ENCODE assay signal across 23 cellular contexts in the genomic region with DNA sequence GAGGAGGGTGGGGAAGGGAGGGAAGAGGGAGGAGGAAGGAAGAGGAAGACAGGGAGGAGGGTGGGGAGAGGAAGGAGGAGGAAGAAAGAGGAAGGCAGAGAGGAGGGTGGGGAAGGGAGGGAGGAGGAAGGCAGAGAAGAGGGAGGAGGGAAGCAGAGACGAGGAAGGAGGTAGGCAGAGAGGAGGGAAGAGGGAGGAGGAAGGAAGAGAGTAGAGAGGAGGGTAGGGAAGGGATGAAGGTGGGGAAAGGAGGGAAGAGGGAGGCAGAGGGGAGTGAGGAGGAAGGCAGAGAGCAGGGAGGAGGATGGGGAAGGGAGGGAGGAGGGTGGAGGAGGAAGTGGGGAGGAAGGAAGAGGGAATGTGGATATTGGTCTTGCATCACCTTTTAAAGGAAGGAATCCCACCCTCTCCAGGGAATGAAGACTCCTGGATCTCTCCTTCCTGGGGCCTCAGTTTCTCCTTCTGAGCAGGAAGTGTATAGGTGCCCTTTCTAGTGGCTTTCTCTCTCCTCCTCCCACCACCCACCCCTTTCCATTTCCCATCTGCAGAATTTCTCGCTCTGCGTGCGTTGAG.
DNase-seq lines count a peak whose midpoint lies in the region; ATAC-seq, FAIRE-seq and TF ChIP-seq lines count a peak whose summit lies in the region.
"Had no signal": no experiment of that assay in that cellular context is flagged by ENCODE, and none has a peak within 500 bp of the region (broad histone marks: within the 10 kb centered on the region; RNA-seq: fewer than 3 reads in every experiment).

No MANE protein-coding gene starts in this region.

- H4K8ac ChIP-seq in H1 (ENCODE audit: extremely low read depth, insufficient read depth, low read length) (no peak overlapping the region), mesendoderm (ENCODE audit: low read depth, low read length) (no peak overlapping the region)

- peak overlapping the region; percentile 14 for H2AFZ ChIP-seq in mammary epithelial cell (ENCODE audit: low read depth, low read length)
- peak overlapping the region; percentile 72; the same call in 1 of the 2 replicates for H2AFZ ChIP-seq in H1 (ENCODE audit: low read length)

- H2AK5ac ChIP-seq in H1 (ENCODE audit: low read depth, low read length) (peak overlapping the region; percentile 95; the same call in 1 of the 2 replicates), mesendoderm (ENCODE audit: low read length) (no peak overlapping the region)

- no TSS peak for BruUV-seq in mammary epithelial cell (replicated peaks; lab: Mats Ljungman, UMichigan)

- peaks cover 14% of the 10 kb centered on the region; the same call in 1 of the 2 replicates for H3K23me2 ChIP-seq in H1 (ENCODE audit: low read depth, low read length)

- H3K18ac ChIP-seq in H1 (ENCODE audit: extremely low read depth, low read length), result peak overlapping the region; percentile 43
- peak overlapping the region; percentile 60 for H3K18ac ChIP-seq in mesendoderm (ENCODE audit: low read length)

- no peak for FAIRE-seq in H1 (lab: Jason Lieb, UNC)
- FAIRE-seq: colon, GM12878 had no signal

- POLR2A ChIA-PET in H1 (lab: Charles Lee; ENCODE audit: partially characterized antibody), result no interaction called here

- H3K9me3 Mint-ChIP-seq in type B pancreatic cell, result no peaks in the 10 kb centered on the region
- H3K9me3 Mint-ChIP-seq in activated CD4-positive, alpha-beta T cell treated with anti-CD3 and anti-CD28 coated beads, Interleukin-2, amount 10 ng/mL, durations not matched to agents 24 days and 14 days, result no peaks in the 10 kb centered on the region
- H3K9me3 Mint-ChIP-seq: activated T-helper 2 cell treated with anti-CD3 and anti-CD28 coated beads, Interferon-gamma antibody, Interleukin-2, Interleukin-4, amounts not matched to agents 10 μg/mL and 5 μg/mL and 100 μg/mL, durations not matched to agents 14 hours and 24 hours and 36 hours had no signal

- DNase-seq in mammary epithelial cell (no peak), breast epithelium (ENCODE audit: low spot score in 2 of 2) (no peak), H1 (ENCODE audit: low read depth in 1 of 2, low spot score in 2 of 2) (no peak), mesendoderm (no peak), type B pancreatic cell (ENCODE audit: extremely low spot score, unreplicated experiment) (no peak), GM19240 (ENCODE audit: insufficient read length, low spot score) (no peak)
- DNase-seq in activated CD4-positive, alpha-beta T cell treated with anti-CD3 and anti-CD28 coated beads, Interleukin-2, amount 10 ng/mL, durations not matched to agents 24 days and 14 days, result no peak
- DNase-seq: activated CD8-positive, alpha-beta memory T cell treated with anti-CD3 and anti-CD28 coated beads, Interleukin-2, amount 50 U/mL, for 4 hours; brain microvascular endothelial cell; left ventricle myocardium superior; mucosa of descending colon; NCI-H1417 treated with DMSO at 0.1 percent for 48 hours; NK-92 treated with Interleukin-12 subunit alpha and Interleukin-12 subunit beta, amount 100 ng/mL, for 24 hours; stimulated activated naive B cell treated with anti-CD40 and anti-IgM and Interleukin-4, amounts not matched to agents 10 μg/mL and 1 μg/mL and 100 μg/mL, for 72 hours; T-helper 2 cell had no signal

- no peaks in the 10 kb centered on the region for H3K9me3 ChIP-seq in mammary epithelial cell (replicated peaks; ENCODE audit: insufficient read depth, low read length)
- no peaks in the 10 kb centered on the region for H3K9me3 ChIP-seq in breast epithelium
- no peaks in the 10 kb centered on the region for H3K9me3 ChIP-seq in H1 (ENCODE audit: insufficient read depth in 2 of 2, low read depth in 1 of 2, low read length in 1 of 2)
- H3K9me3 ChIP-seq: mucosa of descending colon had no signal

- no peak overlapping the region for H3K4ac ChIP-seq in H1 (replicated peaks; ENCODE audit: insufficient read length, low read depth, low read length)
- peak overlapping the region; percentile 72 for H3K4ac ChIP-seq in mesendoderm (ENCODE audit: low read depth, low read length)

- H2BK20ac ChIP-seq in H1 (ENCODE audit: low read length), result peak overlapping the region; percentile 93

- peak overlapping the region; percentile 92; the same call in 1 of the 2 replicates for H2BK12ac ChIP-seq in H1 (ENCODE audit: low read depth, low read length)

- H4K5ac ChIP-seq in H1 (ENCODE audit: insufficient read length, low read depth, low read length) (no peak overlapping the region), mesendoderm (ENCODE audit: low read length) (no peak overlapping the region)

- H2BK5ac ChIP-seq in H1 (ENCODE audit: low read depth, low read length), result no peak overlapping the region
- H2BK5ac ChIP-seq in mesendoderm (ENCODE audit: low read length), result no peak overlapping the region

- H3K27ac Mint-ChIP-seq in type B pancreatic cell, result no peak overlapping the region
- H3K27ac Mint-ChIP-seq in activated CD4-positive, alpha-beta T cell treated with anti-CD3 and anti-CD28 coated beads, Interleukin-2, amount 10 ng/mL, durations not matched to agents 24 days and 14 days, result no peak overlapping the region
- H3K27ac Mint-ChIP-seq: activated T-helper 2 cell treated with anti-CD3 and anti-CD28 coated beads, Interferon-gamma antibody, Interleukin-2, Interleukin-4, amounts not matched to agents 10 μg/mL and 5 μg/mL and 100 μg/mL, durations not matched to agents 14 hours and 24 hours and 36 hours; IgD-negative memory B cell; stimulated activated naive B cell treated with anti-CD40 and anti-IgM and Interleukin-4, amounts not matched to agents 10 μg/mL and 1 μg/mL and 100 μg/mL, for 72 hours had no signal

- H3K4me3 ChIP-seq in mammary epithelial cell (replicated peaks in 1 of 3; ENCODE audit: insufficient read depth in 1 of 3, low read depth in 2 of 3, low read length in 3 of 3), result no peak overlapping the region
- peak overlapping the region in 1 of 3 donors; percentile 55 for H3K4me3 ChIP-seq in breast epithelium
- H3K4me3 ChIP-seq in H1 (ENCODE audit: extremely low read depth in 1 of 4, insufficient read depth in 2 of 4, low read depth in 3 of 4, low read length in 4 of 4), result peak overlapping the region; percentile 44 to 63 (median 52)
- H3K4me3 ChIP-seq in mesendoderm (ENCODE audit: low read length), result peak overlapping the region; percentile 1
- H3K4me3 ChIP-seq: GM12878, mucosa of descending colon, skin epidermis had no signal

- 35% methylated on average over 4 of the region's 4 CpGs for WGBS in mammary epithelial cell (ENCODE audit: low coverage, missing lambda C conversion rate)
- 15% methylated on average over 4 of the region's 4 CpGs; no CpG with 5 or more reads in 1 of the 2 experiments for WGBS in H1 (ENCODE audit: extremely low coverage in 1 of 2, insufficient coverage in 1 of 2, insufficient read length in 1 of 2, insufficient replicate concordance in 2 of 2, low coverage in 1 of 2, low lambda C conversion rate in 2 of 2, missing lambda C conversion rate in 1 of 2), 2 experiments
- no CpG with 5 or more reads among the region's 4 CpGs for WGBS in mesendoderm (ENCODE audit: extremely low coverage, insufficient coverage, low lambda C conversion rate)

- H3K56ac ChIP-seq in H1 (replicated peaks; ENCODE audit: insufficient read length, low read depth, low read length) (no peak overlapping the region), mesendoderm (ENCODE audit: low read length) (peak overlapping the region; percentile 79)

- no peak for ATAC-seq in GM18867 (IDR thresholded peaks at IDR 0.05; ENCODE audit: unreplicated experiment)
- ATAC-seq: GM12878, left ventricle myocardium superior had no signal

- peaks cover 5% of the 10 kb centered on the region for H3K4me1 Mint-ChIP-seq in type B pancreatic cell (ENCODE audit: unreplicated experiment)
- H3K4me1 Mint-ChIP-seq in activated CD4-positive, alpha-beta T cell treated with anti-CD3 and anti-CD28 coated beads, Interleukin-2, amount 10 ng/mL, durations not matched to agents 24 days and 14 days, result peaks cover 2% of the 10 kb centered on the region

- peaks cover 71% of the 10 kb centered on the region for H3K27me3 Mint-ChIP-seq in type B pancreatic cell
- H3K27me3 Mint-ChIP-seq in activated CD4-positive, alpha-beta T cell treated with anti-CD3 and anti-CD28 coated beads, Interleukin-2, amount 10 ng/mL, durations not matched to agents 24 days and 14 days, result peaks cover 55% of the 10 kb centered on the region

- CTCF ChIA-PET in mammary epithelial cell (lab: Charles Lee; ENCODE audit: low non-redundant PET) (no interaction called here), H1 (lab: Charles Lee; ENCODE audit: partially characterized antibody) (no interaction called here)

- in situ Hi-C loops in mammary epithelial cell (cut with MboI; ENCODE audit: low sequenced_read_pairs in 2 of 2), result no loop called here

- no peak overlapping the region for H3K14ac ChIP-seq in H1 (ENCODE audit: insufficient read length)

- H3K36me3 ChIP-seq in mammary epithelial cell (ENCODE audit: insufficient read depth, low read length) (no peaks in the 10 kb centered on the region), breast epithelium (no peaks in the 10 kb centered on the region), H1 (ENCODE audit: control insufficient read depth in 2 of 4, insufficient read depth in 4 of 4, low read length in 3 of 4) (no peaks in the 10 kb centered on the region), mesendoderm (ENCODE audit: control insufficient read depth, insufficient read depth, low read length) (no peaks in the 10 kb centered on the region)
- H3K36me3 ChIP-seq: brain microvascular endothelial cell, neutrophil had no signal

- H3K27me3 ChIP-seq in mammary epithelial cell (ENCODE audit: insufficient read depth, low read length) (no peaks in the 10 kb centered on the region), breast epithelium (peaks cover 0 to 4% of the 10 kb centered on the region in 2 donors), H1 (replicated peaks in 1 of 4; ENCODE audit: control insufficient read depth in 3 of 4, extremely low read depth in 1 of 4, insufficient read depth in 3 of 4, low read length in 3 of 4) (peaks cover 16 to 39% (median 26%) of the 10 kb centered on the region in 4 experiments), mesendoderm (ENCODE audit: insufficient read depth, low read length, poor library complexity) (peaks cover 4% of the 10 kb centered on the region)

- no peaks in the 10 kb centered on the region for H3K79me2 ChIP-seq in mammary epithelial cell (ENCODE audit: insufficient read depth, low read length)
- no peaks in the 10 kb centered on the region for H3K79me2 ChIP-seq in H1 (ENCODE audit: control insufficient read depth in 1 of 2, insufficient read depth in 2 of 2, low read length in 2 of 2)
- no peaks in the 10 kb centered on the region for H3K79me2 ChIP-seq in mesendoderm (ENCODE audit: control insufficient read depth, insufficient read depth, low read length)

- TF ChIP-seq RAD21 in H1 (IDR thresholded peaks at IDR 0.05 in 1 of 2, conservative IDR thresholded peaks at IDR 0.05 in 1 of 2; ENCODE audit: low read depth in 2 of 2, low read length in 2 of 2), result no peak

- TF ChIP-seq POLR2A in breast epithelium (IDR thresholded peaks at IDR 0.05) (no peak), H1 (IDR thresholded peaks at IDR 0.05; ENCODE audit: control extremely low read depth in 1 of 2, low read depth in 2 of 2, low read length in 2 of 2) (no peak)

- no peaks in the 10 kb centered on the region for H3K36me3 Mint-ChIP-seq in type B pancreatic cell
- no peaks in the 10 kb centered on the region for H3K36me3 Mint-ChIP-seq in activated CD4-positive, alpha-beta T cell treated with anti-CD3 and anti-CD28 coated beads, Interleukin-2, amount 10 ng/mL, durations not matched to agents 24 days and 14 days (ENCODE audit: low read depth)

- H4K20me1 ChIP-seq in mammary epithelial cell (ENCODE audit: insufficient read depth, low read length) (no peaks in the 10 kb centered on the region), H1 (replicated peaks in 1 of 2; ENCODE audit: control insufficient read depth in 1 of 2, insufficient read depth in 2 of 2, low read length in 2 of 2) (no peaks in the 10 kb centered on the region)

- TF ChIP-seq EP300 in H1 (IDR thresholded peaks at IDR 0.05; ENCODE audit: borderline replicate concordance in 1 of 2, low read depth in 2 of 2, low read length in 2 of 2), result no peak

- H3K4me3 Mint-ChIP-seq in type B pancreatic cell, result peak overlapping the region; percentile 34
- H3K4me3 Mint-ChIP-seq in activated CD4-positive, alpha-beta T cell treated with anti-CD3 and anti-CD28 coated beads, Interleukin-2, amount 10 ng/mL, durations not matched to agents 24 days and 14 days, result no peak overlapping the region
- H3K4me3 Mint-ChIP-seq: stimulated activated naive B cell treated with anti-CD40 and anti-IgM and Interleukin-4, amounts not matched to agents 10 μg/mL and 1 μg/mL and 100 μg/mL, for 72 hours had no signal

- dilution Hi-C loops in mammary epithelial cell (cut with HindIII; ENCODE audit: low sequenced_read_pairs), result no loop called here

- no peak overlapping the region for H3K4me2 ChIP-seq in mammary epithelial cell (ENCODE audit: insufficient read depth, low read depth, low read length)
- peak overlapping the region; percentile 75 to 97 for H3K4me2 ChIP-seq in H1 (ENCODE audit: insufficient read depth in 1 of 2, low read depth in 2 of 2, low read length in 2 of 2)
- H3K4me2 ChIP-seq in mesendoderm (ENCODE audit: low read length), result peak overlapping the region; percentile 41

- H2BK15ac ChIP-seq in H1 (ENCODE audit: low read length) (0 out of 2 replicates have a peak overlapping the region, but pooled peaks have one; percentile 72), mesendoderm (replicated peaks; ENCODE audit: low read depth) (no peak overlapping the region)

- H3K27ac ChIP-seq in mammary epithelial cell (ENCODE audit: insufficient read depth, low read depth, low read length) (no peak overlapping the region), breast epithelium (no peak overlapping the region), H1 (ENCODE audit: low read depth, low read length) (no peak overlapping the region), mesendoderm (ENCODE audit: low read depth, low read length) (no peak overlapping the region)
- H3K27ac ChIP-seq: 22Rv1, brain microvascular endothelial cell, neutrophil, skin epidermis had no signal

- TF ChIP-seq CTCF in mammary epithelial cell (conservative IDR thresholded peaks at IDR 0.05 in 1 of 2, IDR thresholded peaks at IDR 0.05 in 1 of 2; ENCODE audit: extremely low read depth in 1 of 2, insufficient read depth in 1 of 2, low read depth in 1 of 2, low read length in 2 of 2) (no peak), breast epithelium (IDR thresholded peaks at IDR 0.05) (no peak), H1 (IDR thresholded peaks at IDR 0.05; ENCODE audit: control extremely low read depth in 1 of 3, insufficient read depth in 1 of 3, low read depth in 1 of 3, low read length in 3 of 3) (no peak), type B pancreatic cell (conservative IDR thresholded peaks at IDR 0.05) (no peak)

- H3K4me1 ChIP-seq in mammary epithelial cell (ENCODE audit: insufficient read depth, low read length) (peaks cover 7% of the 10 kb centered on the region), breast epithelium (no peaks in the 10 kb centered on the region), H1 (replicated peaks in 1 of 4; ENCODE audit: control insufficient read depth in 3 of 4, insufficient read depth in 4 of 4, low read length in 3 of 4) (peaks cover 0 to 6% (median 3%) of the 10 kb centered on the region in 4 experiments; a peak in 1 of 7 replicates), mesendoderm (ENCODE audit: control insufficient read depth, low read depth, low read length) (peaks cover 2% of the 10 kb centered on the region)

- H3K79me1 ChIP-seq in H1 (ENCODE audit: low read depth, low read length) (no peaks in the 10 kb centered on the region), mesendoderm (ENCODE audit: low read length) (no peaks in the 10 kb centered on the region)

- H3K23ac ChIP-seq in H1 (ENCODE audit: insufficient read length), result no peak overlapping the region
- no peak overlapping the region for H3K23ac ChIP-seq in mesendoderm (ENCODE audit: low read length)

- intact Hi-C loops in mammary epithelial cell (cut with micrococcal nuclease) (no loop called here), breast epithelium (cut with DNase I; ENCODE audit: low total_unique reads) (no loop called here)
- intact Hi-C loops in activated CD4-positive, alpha-beta T cell treated with anti-CD3 and anti-CD28 coated beads, Interleukin-2, amount 10 ng/mL, durations not matched to agents 24 days and 14 days (cut with micrococcal nuclease), result no loop called here

- no peak overlapping the region for H4K91ac ChIP-seq in H1 (replicated peaks; ENCODE audit: insufficient read length, low read length)

- H3K9ac ChIP-seq in mammary epithelial cell (ENCODE audit: insufficient read depth, low read length) (no peak overlapping the region), H1 (replicated peaks in 1 of 4; ENCODE audit: extremely low read depth in 1 of 4, low read depth in 3 of 4, low read length in 3 of 4) (peak overlapping the region in 1 of 4 experiments; percentile 50; a peak in 1 of 7 replicates), mesendoderm (ENCODE audit: low read length) (peak overlapping the region; percentile 61)

- H2BK120ac ChIP-seq in H1 (replicated peaks; ENCODE audit: low read depth, low read length) (no peak overlapping the region), mesendoderm (ENCODE audit: low read depth, low read length) (no peak overlapping the region)

Comparison
In these comparisons a context has a peak if more than half of its experiments do, and no peak if none do; other contexts are left out.
1. H3K4me3 ChIP-seq: peak in H1 (4 of 4) and mesendoderm (single experiment); none in mammary epithelial cell (0 of 3).